ENCODE assay signal across 8 cellular contexts in the genomic region with DNA sequence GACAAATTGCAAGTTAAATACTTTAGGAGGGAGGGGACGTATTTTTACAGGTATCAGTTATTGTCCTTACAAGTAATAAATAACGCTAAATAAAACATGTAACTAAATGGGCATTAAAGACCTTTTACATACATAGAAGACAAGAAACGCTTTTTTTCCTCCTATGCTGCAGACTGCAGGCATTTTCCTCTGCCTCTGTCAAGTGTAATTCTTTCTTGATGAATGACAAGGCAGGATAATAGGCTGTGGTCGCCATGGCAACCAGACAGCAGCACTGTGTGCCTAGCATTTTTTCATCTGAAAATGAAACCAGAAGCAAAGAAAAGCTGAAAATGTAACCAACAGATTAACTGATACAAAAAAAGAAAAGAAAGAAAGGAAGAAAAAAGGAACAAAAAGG. TPM values are rescaled to one million over a fixed set of nuclear protein-coding genes. Genes with fewer than 3 reads are reported as not detected.
DNase-seq lines count a peak whose midpoint lies in the region; ATAC-seq, FAIRE-seq and TF ChIP-seq lines count a peak whose summit lies in the region.

No MANE protein-coding gene starts in this region.

- intact Hi-C loops in GM12878 (cut with micrococcal nuclease; ENCODE audit: unreplicated experiment) (no loop called here), transverse colon (cut with DNase I; ENCODE audit: low total_unique reads) (no loop called here), lower leg skin (cut with DNase I; ENCODE audit: low total_unique reads) (no loop called here)

- FAIRE-seq in GM12878 (lab: Jason Lieb, UNC) (no peak), islet of Langerhans (lab: Jason Lieb, UNC) (peak; percentile 88)

- H3K36me3 ChIP-seq in MG63 (no peaks in the 10 kb centered on the region), GM12878 (ENCODE audit: control insufficient read depth in 2 of 2, insufficient read depth in 2 of 2, low read length in 1 of 2) (no peaks in the 10 kb centered on the region), transverse colon (no peaks in the 10 kb centered on the region)

- ATAC-seq in GM12878 (no peak), GM21717 (IDR thresholded peaks at IDR 0.05; ENCODE audit: unreplicated experiment) (no peak), GM19463 (IDR thresholded peaks at IDR 0.05; ENCODE audit: unreplicated experiment) (no peak)

- SMC1A ChIA-PET in GM12878 (lab: Charles Lee; ENCODE audit: uncharacterized antibody, unreplicated experiment): interaction anchor here (1.7 kb wide), 1 partner anchor 11 kb away, joined by 5 read pairs; no protein-coding TSS in a partner anchor

- TF ChIP-seq RAD21 in GM12878 (IDR thresholded peaks at IDR 0.05; ENCODE audit: insufficient read depth, low read depth, low read length): no peak

- no peak overlapping the region for H3K4me2 ChIP-seq in GM12878 (ENCODE audit: control insufficient read depth, insufficient read depth)

- H3K27me3 ChIP-seq in MG63: no peaks in the 10 kb centered on the region
- no peaks in the 10 kb centered on the region; a peak in 1 of 4 replicates for H3K27me3 ChIP-seq in GM12878 (replicated peaks in 1 of 2; ENCODE audit: control insufficient read depth in 2 of 2, insufficient read depth in 2 of 2, low read length in 1 of 2)
- H3K27me3 ChIP-seq in transverse colon: no peaks in the 10 kb centered on the region

- H3K4me1 ChIP-seq in GM12878 (ENCODE audit: control insufficient read depth, insufficient read depth, low read length) (no peaks in the 10 kb centered on the region), transverse colon (no peaks in the 10 kb centered on the region)

- RAD21 ChIA-PET in GM12878 (lab: Charles Lee; ENCODE audit: unreplicated experiment): no interaction called here

- no peak overlapping the region for H3K4me3 ChIP-seq in MG63
- no peak overlapping the region for H3K4me3 ChIP-seq in GM12878
- H3K4me3 ChIP-seq in transverse colon: no peak overlapping the region
- no peak overlapping the region for H3K4me3 ChIP-seq in lower leg skin (ENCODE audit: low read depth, poor library complexity, severe bottlenecking)

- H3K9me3 ChIP-seq in MG63: no peaks in the 10 kb centered on the region
- H3K9me3 ChIP-seq in GM12878 (replicated peaks; ENCODE audit: control insufficient read depth, insufficient read depth, low read length): no peaks in the 10 kb centered on the region
- no peaks in the 10 kb centered on the region for H3K9me3 ChIP-seq in transverse colon

- no peak for TF ChIP-seq CTCF in GM12878 (IDR thresholded peaks at IDR 0.05 in 2 of 3, conservative IDR thresholded peaks at IDR 0.05 in 1 of 3; ENCODE audit: control insufficient read depth in 2 of 3, extremely low read depth in 1 of 3, insufficient read depth in 1 of 3, low read depth in 3 of 3, low read length in 3 of 3)
- TF ChIP-seq CTCF in transverse colon (IDR thresholded peaks at IDR 0.05): no peak
- TF ChIP-seq CTCF in lower leg skin (IDR thresholded peaks at IDR 0.05): no peak

- no peak overlapping the region for H3K27ac ChIP-seq in GM12878 (ENCODE audit: control insufficient read depth, insufficient read depth)
- no peak overlapping the region for H3K27ac ChIP-seq in transverse colon

- WGBS in GM12878 (ENCODE audit: insufficient coverage, insufficient replicate concordance, low lambda C conversion rate, missing lambda C conversion rate): 14% methylated on average over 4 of the region's 4 CpGs
- WGBS in transverse colon (ENCODE audit: low coverage in 1 of 2), 2 donors: 34 to 37% methylated on average over 4 of the region's 4 CpGs
- WGBS in lower leg skin, 2 donors: 24 to 29% methylated on average over 4 of the region's 4 CpGs

- BruUV-seq in GM12878 (replicated peaks; lab: Mats Ljungman, UMichigan): no TSS peak

- DNase-seq in DMS153 (lab: John Stamatoyannopoulos, UW) (peak; percentile 8), MG63 (peak; percentile 47), GM12878 (ENCODE audit: low read depth, low spot score) (no peak), transverse colon (peak; percentile 14), lower leg skin (ENCODE audit: low spot score in 2 of 2) (no peak)

- TF ChIP-seq POLR2A in GM12878 (IDR thresholded peaks at IDR 0.05; ENCODE audit: low read depth, low read length): no peak
- TF ChIP-seq POLR2A in transverse colon (IDR thresholded peaks at IDR 0.05): no peak
- no peak for TF ChIP-seq POLR2A in lower leg skin (IDR thresholded peaks at IDR 0.05)

- no peaks in the 10 kb centered on the region for H3K79me2 ChIP-seq in GM12878 (ENCODE audit: control insufficient read depth, insufficient read depth, low read length)

- H4K20me1 ChIP-seq in GM12878 (ENCODE audit: control insufficient read depth, insufficient read depth): no peaks in the 10 kb centered on the region

- no peak overlapping the region for H3K9ac ChIP-seq in GM12878 (ENCODE audit: control insufficient read depth, insufficient read depth, low read length)

- H2AFZ ChIP-seq in GM12878 (ENCODE audit: control insufficient read depth, low read depth, low read length): no peak overlapping the region

- CTCF ChIA-PET in GM12878 (lab: Yijun Ruan, JAX): no interaction called here

- in situ Hi-C loops in GM12878 (cut with MboI) (no loop called here), transverse colon (cut with MboI; ENCODE audit: low pct_ligation_motif_present in 1 of 4, low pct_unique_long_range_greater_than_20kb in 1 of 4, low sequenced_read_pairs in 3 of 4) (no loop called here)

- POLR2A ChIA-PET in GM12878 (lab: Charles Lee): no interaction called here

- TF ChIP-seq EP300 in GM12878 (IDR thresholded peaks at IDR 0.05; ENCODE audit: borderline replicate concordance in 1 of 2, control insufficient read depth in 1 of 2, low read depth in 2 of 2, low read length in 2 of 2) (no peak), transverse colon (IDR thresholded peaks at IDR 0.05; ENCODE audit: low read depth) (no peak)

TF ChIP-seq in GM12878, 131 proteins besides CTCF, POLR2A, EP300 and RAD21:
- no peak for TF ChIP-seq KAT2A (conservative IDR thresholded peaks at IDR 0.05; ENCODE audit: control insufficient read depth, low read depth, low read length)
- no peak for TF ChIP-seq KDM1A (IDR thresholded peaks at IDR 0.05; ENCODE audit: borderline replicate concordance)
- TF ChIP-seq SP1 (IDR thresholded peaks at IDR 0.05; ENCODE audit: low read depth, low read length): no peak
- TF ChIP-seq BHLHE40 (IDR thresholded peaks at IDR 0.05; ENCODE audit: borderline replicate concordance in 1 of 2, low read depth in 2 of 2, low read length in 1 of 2): no peak
- TF ChIP-seq BMI1 (IDR thresholded peaks at IDR 0.05; ENCODE audit: borderline replicate concordance): peak; percentile 79
- TF ChIP-seq, protein P1, sequence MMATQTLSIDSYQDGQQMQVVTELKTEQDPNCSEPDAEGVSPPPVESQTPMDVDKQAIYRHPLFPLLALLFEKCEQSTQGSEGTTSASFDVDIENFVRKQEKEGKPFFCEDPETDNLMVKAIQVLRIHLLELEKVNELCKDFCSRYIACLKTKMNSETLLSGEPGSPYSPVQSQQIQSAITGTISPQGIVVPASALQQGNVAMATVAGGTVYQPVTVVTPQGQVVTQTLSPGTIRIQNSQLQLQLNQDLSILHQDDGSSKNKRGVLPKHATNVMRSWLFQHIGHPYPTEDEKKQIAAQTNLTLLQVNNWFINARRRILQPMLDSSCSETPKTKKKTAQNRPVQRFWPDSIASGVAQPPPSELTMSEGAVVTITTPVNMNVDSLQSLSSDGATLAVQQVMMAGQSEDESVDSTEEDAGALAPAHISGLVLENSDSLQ (IDR thresholded peaks at IDR 0.05): 0 out of 2 replicates have a peak, but pooled peaks have one; percentile 22
- TF ChIP-seq, protein P2, sequence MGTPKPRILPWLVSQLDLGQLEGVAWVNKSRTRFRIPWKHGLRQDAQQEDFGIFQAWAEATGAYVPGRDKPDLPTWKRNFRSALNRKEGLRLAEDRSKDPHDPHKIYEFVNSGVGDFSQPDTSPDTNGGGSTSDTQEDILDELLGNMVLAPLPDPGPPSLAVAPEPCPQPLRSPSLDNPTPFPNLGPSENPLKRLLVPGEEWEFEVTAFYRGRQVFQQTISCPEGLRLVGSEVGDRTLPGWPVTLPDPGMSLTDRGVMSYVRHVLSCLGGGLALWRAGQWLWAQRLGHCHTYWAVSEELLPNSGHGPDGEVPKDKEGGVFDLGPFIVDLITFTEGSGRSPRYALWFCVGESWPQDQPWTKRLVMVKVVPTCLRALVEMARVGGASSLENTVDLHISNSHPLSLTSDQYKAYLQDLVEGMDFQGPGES (IDR thresholded peaks at IDR 0.05): no peak
TF ChIP-seq in GM12878: peak in this region for 2.

RNA-seq across cellular contexts. Expression of a gene that starts 46.1 kb away (rescaled TPM):
- total RNA-seq in MG63 (2014; rRNA removed; shearing (Covaris generic); ENCODE audit: low replicate concordance): not detected in 2 replicates
- not detected in 2 replicates for total RNA-seq in GM12878 (2013; cell fraction: nucleolus; rRNA removed)
- total RNA-seq in GM12878 (2014; rRNA removed) (not detected in 2 replicates), GM12878 (2014; rRNA removed; fragmentation: Illumina TruSeq; extraction: Trizol) (not detected in 2 replicates), GM12878 (2021) (not detected in 2 replicates), transverse colon (not detected), lower leg skin (under 1 TPM in 1 of 4 donors, not detected in 3; 0.75 TPM)
- not detected for polyA plus RNA-seq in GM12878 (2011; ENCODE audit: low read depth)
- polyA plus RNA-seq in GM12878 (2011; rRNA removed) (not detected in 2 replicates), GM12878 (2014; fragmentation: Illumina TruSeq; extraction: Trizol) (not detected in 2 replicates), GM12878 (2014; fragmentation: Nextera tagmentation; extraction: Ambion mirVana) (not detected), GM12878 (2014; rRNA removed) (not detected in 2 replicates), GM12878 (2016; fragmentation: Nextera tagmentation; extraction: Ambion mirVana) (not detected)
- polyA plus RNA-seq in GM12878 (2011; cell fraction: cytosol; rRNA removed): not detected in 2 replicates
- not detected in 2 replicates for polyA plus RNA-seq in GM12878 (2011; cell fraction: nucleus; rRNA removed)
- not detected in 2 replicates for polyA plus RNA-seq in GM12878 (2012)
- polyA minus RNA-seq in GM12878 (2011; rRNA and poly(A)+ RNA removed): not detected in 2 replicates
- not detected in 2 replicates for polyA minus RNA-seq in GM12878 (2011; cell fraction: cytosol; rRNA and poly(A)+ RNA removed)
- not detected in 2 replicates for polyA minus RNA-seq in GM12878 (2011; cell fraction: nucleus; rRNA and poly(A)+ RNA removed)

Comparison
In these comparisons a context has a peak if more than half of its experiments do, and no peak if none do; other contexts are left out.
1. DNase-seq: peak in DMS153 (single experiment), MG63 (single experiment) and transverse colon (single experiment); none in GM12878 (single experiment) and lower leg skin (0 of 2).